ENCODE assay signal across 1 cellular context in genomic region chr12:27554003-27554402, GRCh38.
TF ChIP-seq lines count a peak whose summit lies in the region.

No MANE protein-coding gene starts in this region.

TF ChIP-seq in HCT116, 20 proteins besides CTCF, POLR2A, EP300 and RAD21:
- TF ChIP-seq YY1 (IDR thresholded peaks at IDR 0.05; ENCODE audit: extremely low read depth, insufficient replicate concordance, low read depth, low read length) (no peak), ZNF274 (IDR thresholded peaks at IDR 0.05; ENCODE audit: low read depth, low read length) (no peak), CBX3 (IDR thresholded peaks at IDR 0.05; ENCODE audit: low read depth) (no peak), TCF7L2 (IDR thresholded peaks at IDR 0.05; ENCODE audit: borderline replicate concordance, extremely low read depth, insufficient read depth, insufficient read length) (no peak), JUND (IDR thresholded peaks at IDR 0.05) (no peak), REST (IDR thresholded peaks at IDR 0.05; ENCODE audit: low read depth) (no peak), EGR1 (IDR thresholded peaks at IDR 0.05; ENCODE audit: low read depth) (no peak), FOSL1 (IDR thresholded peaks at IDR 0.05; ENCODE audit: low read depth) (no peak)
